ENCODE assay signal across 9 cellular contexts in the genomic region with DNA sequence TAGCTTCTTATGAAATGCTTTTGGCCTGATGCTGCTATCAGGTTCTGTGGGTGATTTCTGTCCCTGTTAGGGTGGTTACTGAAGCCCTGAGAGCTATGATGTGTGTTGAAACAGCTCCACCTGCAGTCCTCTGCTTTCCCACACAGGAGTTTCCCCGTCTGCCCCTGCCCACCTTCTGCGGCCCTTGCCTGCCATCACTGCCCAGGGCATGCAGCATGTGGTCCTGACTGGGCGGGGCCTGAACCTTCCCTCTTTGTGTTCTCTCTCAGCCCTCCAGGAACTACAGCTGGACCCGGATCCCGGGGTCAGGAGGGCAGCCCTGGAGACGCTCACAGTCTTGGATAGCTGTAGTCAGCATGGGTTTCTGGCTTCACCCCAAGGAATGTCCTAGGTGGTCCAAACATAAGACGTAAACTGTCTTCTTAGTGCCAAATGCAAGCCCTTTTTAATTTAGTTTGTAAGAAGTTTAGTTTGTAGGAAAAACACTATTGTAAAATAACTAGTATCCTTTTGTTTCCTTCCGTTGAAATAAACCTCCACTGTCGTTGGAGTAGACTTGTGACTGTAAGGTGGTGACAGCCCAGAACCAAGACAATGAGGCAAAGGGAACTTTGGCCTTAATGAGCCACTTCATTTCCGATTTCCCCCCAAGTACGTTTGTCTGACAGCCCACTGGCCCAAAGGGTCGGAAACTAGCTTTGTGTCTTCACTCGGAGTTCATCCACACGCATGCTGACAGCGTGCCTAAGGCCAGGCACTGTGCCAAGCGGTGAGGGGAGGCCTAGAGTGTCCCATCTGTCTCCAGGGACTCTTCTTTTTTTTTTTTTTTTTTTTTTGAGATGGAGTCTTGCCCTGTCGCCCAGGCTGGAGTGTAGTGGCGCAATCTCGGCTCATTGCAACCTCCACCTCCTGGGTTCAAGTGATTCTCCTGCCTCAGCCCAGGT. TPM values are rescaled to one million over a fixed set of nuclear protein-coding genes. Genes with fewer than 3 reads are reported as not detected.
DNase-seq lines count a peak whose midpoint lies in the region; ATAC-seq and TF ChIP-seq lines count a peak whose summit lies in the region.
"Had no signal": no experiment of that assay in that cellular context is flagged by ENCODE, and none has a peak within 500 bp of the region (broad histone marks: within the 10 kb centered on the region; RNA-seq: fewer than 3 reads in every experiment).

No MANE protein-coding gene starts in this region.

- no peak for TF ChIP-seq POLR2A in IMR-90 (IDR thresholded peaks at IDR 0.05; ENCODE audit: low read depth, low read length)

- peak overlapping the region; percentile 34; the same call in 1 of the 2 replicates for H2BK120ac ChIP-seq in IMR-90 (ENCODE audit: low read depth, low read length)

- peak overlapping the region; percentile 83 for H4K5ac ChIP-seq in IMR-90 (ENCODE audit: low read depth, low read length)

- H2BK5ac ChIP-seq in IMR-90 (ENCODE audit: low read depth, low read length, poor library complexity, severe bottlenecking) = peak overlapping the region; percentile 1

- H3K27me3 ChIP-seq in IMR-90 (ENCODE audit: control insufficient read depth, insufficient read depth, low read length) = no peaks in the 10 kb centered on the region

- intact Hi-C loops in IMR-90 (cut with micrococcal nuclease) = loop anchor here (1.0 kb wide), 1 partner anchor 384 kb away; no protein-coding TSS in a partner anchor
- intact Hi-C loops in left colon (cut with DNase I, micrococcal nuclease) = no loop called here

- H4K91ac ChIP-seq in IMR-90 (ENCODE audit: insufficient read depth, low read depth, low read length) = no peak overlapping the region; the same call in 1 of the 2 replicates

- H2BK20ac ChIP-seq in IMR-90 (ENCODE audit: low read depth, low read length) = no peak overlapping the region

- H3K4me2 ChIP-seq in IMR-90 (ENCODE audit: low read depth, low read length) = no peak overlapping the region

- peak overlapping the region; percentile 73 for H2AFZ ChIP-seq in IMR-90 (replicated peaks; ENCODE audit: low read length, poor library complexity)

- peak; percentile 73 for ATAC-seq in IMR-90 (ENCODE audit: low read depth)
- ATAC-seq in left colon = peak; percentile 88
- no peak for ATAC-seq in HG03432 (IDR thresholded peaks at IDR 0.05; ENCODE audit: unreplicated experiment)

- no peak overlapping the region for H3K56ac ChIP-seq in IMR-90 (ENCODE audit: extremely low read depth, insufficient read depth, low read length)

- peak; percentile 9 for DNase-seq in DMS114 treated with DMSO at 0.1 percent for 48 hours (lab: John Stamatoyannopoulos, UW; ENCODE audit: unreplicated experiment)
- DNase-seq in IMR-90 = peak; percentile 73
- peak in 1 of 2 donors; percentile 30 for DNase-seq in left colon
- no peak for DNase-seq in middle frontal gyrus (ENCODE audit: extremely low spot score, low spot score)
- DNase-seq in activated CD4-positive, alpha-beta T cell treated with anti-CD3 and anti-CD28 coated beads for 1 hour = no peak
- DNase-seq in effector CD4-positive, alpha-beta T cell = no peak

- no TSS peak for BruUV-seq in IMR-90 (replicated peaks; lab: Mats Ljungman, UMichigan)

- 33% methylated on average over 6 of the region's 19 CpGs; no CpG with 5 or more reads in 1 of the 2 experiments for WGBS in IMR-90 (ENCODE audit: extremely low coverage in 2 of 2, insufficient read length in 1 of 2), 2 experiments

- no peaks in the 10 kb centered on the region; the same call in 1 of the 2 replicates for H3K36me3 ChIP-seq in IMR-90 (ENCODE audit: control insufficient read depth, insufficient read depth, low read length)
- H3K36me3 ChIP-seq: thoracic aorta had no signal

- H3K23ac ChIP-seq in IMR-90 (ENCODE audit: low read depth, low read length) = peak overlapping the region; percentile 24; the same call in 1 of the 2 replicates

- no peak overlapping the region; the same call in 1 of the 2 replicates for H3K14ac ChIP-seq in IMR-90 (replicated peaks; ENCODE audit: low read depth, low read length)

- TF ChIP-seq CTCF in IMR-90 (conservative IDR thresholded peaks at IDR 0.05; ENCODE audit: low read depth, low read length) (peak; percentile 50), VCaP (conservative IDR thresholded peaks at IDR 0.05) (peak; percentile 70)

- peak; percentile 51 for TF ChIP-seq RAD21 in IMR-90 (IDR thresholded peaks at IDR 0.05; ENCODE audit: low read length)

- 0 out of 2 replicates have a peak, but pooled peaks cover under 1% of the 10 kb centered on the region for H3K9me1 ChIP-seq in IMR-90 (ENCODE audit: insufficient read depth, low read length)

- peak overlapping the region in 1 of 2 experiments; percentile 64; a peak in 2 of 4 replicates for H4K8ac ChIP-seq in IMR-90 (ENCODE audit: low read depth in 2 of 2, low read length in 2 of 2)

- POLR2A ChIA-PET in IMR-90 (lab: Charles Lee; ENCODE audit: unreplicated experiment) = no interaction called here

- 0 out of 2 replicates have a peak overlapping the region, but pooled peaks have one; percentile 11 for H3K4ac ChIP-seq in IMR-90 (ENCODE audit: low read depth, low read length)

- H4K20me1 ChIP-seq in IMR-90 (ENCODE audit: insufficient read depth, low read length) = peaks cover under 1% of the 10 kb centered on the region; the same call in 1 of the 2 replicates

- dilution Hi-C loops in IMR-90 (cut with HindIII; ENCODE audit: low sequenced_read_pairs, unreplicated experiment) = no loop called here

- H3K18ac ChIP-seq in IMR-90 (ENCODE audit: low read depth, low read length) = no peak overlapping the region; the same call in 1 of the 2 replicates

- CTCF ChIA-PET in IMR-90 (lab: Yijun Ruan, JAX) = interaction anchor here (0.8 to 1.7 kb wide), 2 partner anchors 14 to 385 kb away, joined by 3 to 4 read pairs; no protein-coding TSS in a partner anchor

- no peak overlapping the region for H3K9ac ChIP-seq in IMR-90 (ENCODE audit: low read depth, low read length)

- no peak overlapping the region for H3K4me3 ChIP-seq in IMR-90 (ENCODE audit: insufficient read depth, low read depth, low read length)
- H3K4me3 ChIP-seq: thoracic aorta had no signal

- H2BK15ac ChIP-seq in IMR-90 (ENCODE audit: low read depth, low read length) = no peak overlapping the region

- H2AK5ac ChIP-seq in IMR-90 (ENCODE audit: low read depth, low read length) = no peak overlapping the region

- no peaks in the 10 kb centered on the region for H3K9me3 ChIP-seq in IMR-90 (ENCODE audit: control insufficient read depth, insufficient read depth, low read length)
- H3K9me3 ChIP-seq: thoracic aorta had no signal

- H3K79me1 ChIP-seq in IMR-90 (ENCODE audit: low read depth in 1 of 2, low read length in 2 of 2) = peaks cover 20 to 39% of the 10 kb centered on the region in 2 experiments

- H3K27ac ChIP-seq in IMR-90 (ENCODE audit: insufficient read depth, low read length) = peak overlapping the region; percentile 38; the same call in 1 of the 2 replicates
- no peak overlapping the region for H3K27ac ChIP-seq in VCaP
- H3K27ac ChIP-seq: thoracic aorta had no signal

- in situ Hi-C loops in IMR-90 (cut with MboI; ENCODE audit: low sequenced_read_pairs) = loop anchor here (25.0 kb wide), 1 partner anchor 371 kb away; no protein-coding TSS in a partner anchor

- peak overlapping the region; percentile 31 for H2AK9ac ChIP-seq in IMR-90 (replicated peaks; ENCODE audit: low read depth, low read length, poor library complexity)

- peaks cover 3% of the 10 kb centered on the region for H3K4me1 ChIP-seq in IMR-90 (ENCODE audit: control insufficient read depth, insufficient read depth, low read length)

TF ChIP-seq in IMR-90, 13 proteins besides CTCF, POLR2A, EP300 and RAD21:
- TF ChIP-seq MAZ (IDR thresholded peaks at IDR 0.05; ENCODE audit: borderline replicate concordance, low read depth, low read length) (no peak), MXI1 (IDR thresholded peaks at IDR 0.05; ENCODE audit: borderline replicate concordance, low read depth, low read length) (no peak), MAFK (IDR thresholded peaks at IDR 0.05; ENCODE audit: low read depth, low read length) (no peak), SMC3 (IDR thresholded peaks at IDR 0.05; ENCODE audit: low read depth, low read length) (no peak), NFE2L2 (IDR thresholded peaks at IDR 0.05; ENCODE audit: low read depth, low read length) (no peak)
- TF ChIP-seq, protein P1, sequence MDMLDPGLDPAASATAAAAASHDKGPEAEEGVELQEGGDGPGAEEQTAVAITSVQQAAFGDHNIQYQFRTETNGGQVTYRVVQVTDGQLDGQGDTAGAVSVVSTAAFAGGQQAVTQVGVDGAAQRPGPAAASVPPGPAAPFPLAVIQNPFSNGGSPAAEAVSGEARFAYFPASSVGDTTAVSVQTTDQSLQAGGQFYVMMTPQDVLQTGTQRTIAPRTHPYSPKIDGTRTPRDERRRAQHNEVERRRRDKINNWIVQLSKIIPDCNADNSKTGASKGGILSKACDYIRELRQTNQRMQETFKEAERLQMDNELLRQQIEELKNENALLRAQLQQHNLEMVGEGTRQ (IDR thresholded peaks at IDR 0.05; ENCODE audit: low read depth, low read length) = no peak

RNA-seq across cellular contexts. Expression of a gene that starts 21.2 kb away (rescaled TPM):
- total RNA-seq in IMR-90 (2012; rRNA removed) (22.6 and 24.2 TPM in 2 replicates), left colon (1 to 10 TPM; 1.7 to 6.3 TPM)
- polyA plus RNA-seq in IMR-90 (2012; rRNA removed) = 26.5 and 27.1 TPM in 2 replicates
- polyA plus RNA-seq in IMR-90 (2012; cell fraction: cytosol; rRNA removed) = 10.1 and 24.7 TPM in 2 replicates
- 45.6 and 52.0 TPM in 2 replicates for polyA plus RNA-seq in IMR-90 (2012; cell fraction: nucleus; rRNA removed; ENCODE audit: low replicate concordance)

RNA-seq across cellular contexts. Expression of a gene that starts 55.0 kb away (rescaled TPM):
- total RNA-seq in IMR-90 (2012; rRNA removed) (not detected in 2 replicates), left colon (under 1 TPM in 1 of 2 donors, not detected in 1; 0.24 TPM)
- not detected in 2 replicates for polyA plus RNA-seq in IMR-90 (2012; rRNA removed)
- polyA plus RNA-seq in IMR-90 (2012; cell fraction: cytosol; rRNA removed) = not detected in 2 replicates
- not detected in 2 replicates for polyA plus RNA-seq in IMR-90 (2012; cell fraction: nucleus; rRNA removed; ENCODE audit: low replicate concordance)
- total RNA-seq: thoracic aorta had no signal

Comparison
In these comparisons a context has a peak if more than half of its experiments do, and no peak if none do; other contexts are left out.
1. DNase-seq: peak in DMS114 treated with DMSO at 0.1 percent for 48 hours (single experiment) and IMR-90 (single experiment); none in middle frontal gyrus (single experiment), activated CD4-positive, alpha-beta T cell treated with anti-CD3 and anti-CD28 coated beads for 1 hour (single experiment) and effector CD4-positive, alpha-beta T cell (single experiment).